Comparison of ENCODE assay signal across 12 cellular contexts in genomic region chr10:24908793-24909423, GRCh38. TPM values are rescaled to one million over a fixed set of nuclear protein-coding genes. Genes with fewer than 3 reads are reported as not detected.
DNase-seq lines count a peak whose midpoint lies in the region; TF ChIP-seq lines count a peak whose summit lies in the region.
"Had no signal": no experiment of that assay in that cellular context is flagged by ENCODE, and none has a peak within 500 bp of the region (broad histone marks: within the 10 kb centered on the region; RNA-seq: fewer than 3 reads in every experiment).

No MANE protein-coding gene starts in this region.

- no peak overlapping the region for H3K27ac Mint-ChIP-seq in activated naive CD4-positive, alpha-beta T cell treated with anti-CD3 and anti-CD28 coated beads for 36 hours
- H3K27ac Mint-ChIP-seq in activated naive CD4-positive, alpha-beta T cell treated with anti-CD3 and anti-CD28 coated beads, Interleukin-2, amount 10 ng/mL, durations not matched to agents 7 days and 5 days = no peak overlapping the region
- H3K27ac Mint-ChIP-seq in neural crest cell (ENCODE audit: unreplicated experiment) = peak overlapping the region; percentile 45
- H3K27ac Mint-ChIP-seq: T-helper 2 cell treated with Interferon-gamma antibody and Interleukin-4, amounts not matched to agents 5 μg/mL and 100 μg/mL, for 36 hours had no signal

- no peak for TF ChIP-seq CTCF in neural crest cell (conservative IDR thresholded peaks at IDR 0.05)
- TF ChIP-seq CTCF in esophagus squamous epithelium (IDR thresholded peaks at IDR 0.05) = no peak

- no peak overlapping the region for H3K4me3 ChIP-seq in esophagus squamous epithelium

- no peaks in the 10 kb centered on the region for H3K9me3 ChIP-seq in esophagus squamous epithelium
- H3K9me3 ChIP-seq: BE2C had no signal

- intact Hi-C loops in activated naive CD4-positive, alpha-beta T cell treated with anti-CD3 and anti-CD28 coated beads for 36 hours (cut with micrococcal nuclease) = loop anchor here (10.0 kb wide), 1 partner anchor 1574 kb away; no protein-coding TSS in a partner anchor
- intact Hi-C loops in esophagus squamous epithelium (cut with DNase I) = no loop called here
- intact Hi-C loops in cardiac septum (cut with DNase I) = no loop called here

- H3K27me3 Mint-ChIP-seq in activated naive CD4-positive, alpha-beta T cell treated with anti-CD3 and anti-CD28 coated beads for 36 hours (ENCODE audit: low read depth) = no peaks in the 10 kb centered on the region
- no peaks in the 10 kb centered on the region for H3K27me3 Mint-ChIP-seq in activated naive CD4-positive, alpha-beta T cell treated with anti-CD3 and anti-CD28 coated beads, Interleukin-2, amount 10 ng/mL, durations not matched to agents 7 days and 5 days
- no peaks in the 10 kb centered on the region for H3K27me3 Mint-ChIP-seq in neural crest cell (ENCODE audit: low read depth)

- CTCF ChIA-PET in activated naive CD4-positive, alpha-beta T cell treated with anti-CD3 and anti-CD28 coated beads for 36 hours (lab: Charles Lee) = no interaction called here
- CTCF ChIA-PET in activated naive CD4-positive, alpha-beta T cell treated with anti-CD3 and anti-CD28 coated beads, Interleukin-2, amount 10 ng/mL, durations not matched to agents 7 days and 5 days (lab: Charles Lee) = interaction anchor here (0.9 kb wide), 1 partner anchor 8 kb away, joined by 4 read pairs; no protein-coding TSS in a partner anchor

- no peaks in the 10 kb centered on the region for H3K27me3 ChIP-seq in esophagus squamous epithelium
- H3K27me3 ChIP-seq: BE2C had no signal

- no peaks in the 10 kb centered on the region for H3K36me3 ChIP-seq in esophagus squamous epithelium
- H3K36me3 ChIP-seq: BE2C had no signal

- peaks cover 11% of the 10 kb centered on the region for H3K4me1 Mint-ChIP-seq in activated naive CD4-positive, alpha-beta T cell treated with anti-CD3 and anti-CD28 coated beads for 36 hours (ENCODE audit: low read depth)
- peaks cover 9% of the 10 kb centered on the region for H3K4me1 Mint-ChIP-seq in activated naive CD4-positive, alpha-beta T cell treated with anti-CD3 and anti-CD28 coated beads, Interleukin-2, amount 10 ng/mL, durations not matched to agents 7 days and 5 days
- H3K4me1 Mint-ChIP-seq in neural crest cell = peaks cover 4% of the 10 kb centered on the region

- peak; percentile 22 for DNase-seq in activated naive CD4-positive, alpha-beta T cell treated with anti-CD3 and anti-CD28 coated beads for 36 hours
- DNase-seq in activated naive CD4-positive, alpha-beta T cell treated with anti-CD3 and anti-CD28 coated beads, Interleukin-2, amount 10 ng/mL, durations not matched to agents 7 days and 5 days = no peak
- DNase-seq in OCI-M1 (lab: John Stamatoyannopoulos, UW) (peak; percentile 69), dermis blood vessel endothelial cell (peak; percentile 50), neural crest cell (ENCODE audit: low read depth, low spot score) (no peak), NCI-H526 treated with DMSO at 0.1 percent for 48 hours (lab: John Stamatoyannopoulos, UW) (no peak), esophagus squamous epithelium (lab: John Stamatoyannopoulos, UW) (no peak), cardiac septum (ENCODE audit: low spot score) (no peak)
- DNase-seq: BE2C, GOT3, NCI-H526 had no signal

- H3K27ac ChIP-seq in esophagus squamous epithelium = no peak overlapping the region

- H3K9me3 Mint-ChIP-seq in activated naive CD4-positive, alpha-beta T cell treated with anti-CD3 and anti-CD28 coated beads for 36 hours = no peaks in the 10 kb centered on the region
- H3K9me3 Mint-ChIP-seq in activated naive CD4-positive, alpha-beta T cell treated with anti-CD3 and anti-CD28 coated beads, Interleukin-2, amount 10 ng/mL, durations not matched to agents 7 days and 5 days = no peaks in the 10 kb centered on the region
- H3K9me3 Mint-ChIP-seq in neural crest cell = peaks cover 3% of the 10 kb centered on the region
- H3K9me3 Mint-ChIP-seq: T-helper 2 cell treated with Interferon-gamma antibody and Interleukin-4, amounts not matched to agents 5 μg/mL and 100 μg/mL, for 36 hours had no signal

- H3K4me3 Mint-ChIP-seq in activated naive CD4-positive, alpha-beta T cell treated with anti-CD3 and anti-CD28 coated beads for 36 hours = no peak overlapping the region
- no peak overlapping the region for H3K4me3 Mint-ChIP-seq in activated naive CD4-positive, alpha-beta T cell treated with anti-CD3 and anti-CD28 coated beads, Interleukin-2, amount 10 ng/mL, durations not matched to agents 7 days and 5 days
- no peak overlapping the region for H3K4me3 Mint-ChIP-seq in neural crest cell
- H3K4me3 Mint-ChIP-seq: T-helper 2 cell treated with Interferon-gamma antibody and Interleukin-4, amounts not matched to agents 5 μg/mL and 100 μg/mL, for 36 hours had no signal

- peaks cover 0 to 3% (median 0%) of the 10 kb centered on the region in 3 donors for H3K4me1 ChIP-seq in esophagus squamous epithelium
- H3K4me1 ChIP-seq: BE2C had no signal

- WGBS in esophagus squamous epithelium, 2 donors = 63 to 71% methylated on average over 1 to 2 of the region's 2 CpGs

- no peaks in the 10 kb centered on the region for H3K36me3 Mint-ChIP-seq in activated naive CD4-positive, alpha-beta T cell treated with anti-CD3 and anti-CD28 coated beads for 36 hours (ENCODE audit: low read depth)
- H3K36me3 Mint-ChIP-seq in activated naive CD4-positive, alpha-beta T cell treated with anti-CD3 and anti-CD28 coated beads, Interleukin-2, amount 10 ng/mL, durations not matched to agents 7 days and 5 days = no peaks in the 10 kb centered on the region
- H3K36me3 Mint-ChIP-seq in neural crest cell (ENCODE audit: low read depth) = peaks cover 18% of the 10 kb centered on the region

- TF ChIP-seq POLR2A in esophagus squamous epithelium (IDR thresholded peaks at IDR 0.05) = no peak

RNA-seq across cellular contexts. Expression of gene PRTFDC1, which starts 43.5 kb away (rescaled TPM):
- total RNA-seq in activated naive CD4-positive, alpha-beta T cell treated with anti-CD3 and anti-CD28 coated beads for 36 hours = 1 to 10 TPM in 1 of 2 experiments, under 1 TPM in 1; 0.99 to 1.1 TPM
- total RNA-seq in dermis blood vessel endothelial cell = 8.0 and 13.2 TPM in 2 replicates
- 26.7 and 32.0 TPM in 2 replicates for total RNA-seq in neural crest cell
- 1 to 10 TPM in 3 of 4 donors, under 1 TPM in 1; 0.15 to 2.2 (median 1.8) TPM for total RNA-seq in esophagus squamous epithelium
- 5.0 TPM for total RNA-seq in cardiac septum

Comparison
In these comparisons a context has a peak if more than half of its experiments do, and no peak if none do; other contexts are left out.
1. DNase-seq: peak in activated naive CD4-positive, alpha-beta T cell treated with anti-CD3 and anti-CD28 coated beads for 36 hours (single experiment), OCI-M1 (single experiment) and dermis blood vessel endothelial cell (single experiment); none in activated naive CD4-positive, alpha-beta T cell treated with anti-CD3 and anti-CD28 coated beads, Interleukin-2, amount 10 ng/mL, durations not matched to agents 7 days and 5 days (single experiment), neural crest cell (single experiment), NCI-H526 treated with DMSO at 0.1 percent for 48 hours (single experiment), esophagus squamous epithelium (single experiment) and cardiac septum (single experiment).